In the genomic region with DNA sequence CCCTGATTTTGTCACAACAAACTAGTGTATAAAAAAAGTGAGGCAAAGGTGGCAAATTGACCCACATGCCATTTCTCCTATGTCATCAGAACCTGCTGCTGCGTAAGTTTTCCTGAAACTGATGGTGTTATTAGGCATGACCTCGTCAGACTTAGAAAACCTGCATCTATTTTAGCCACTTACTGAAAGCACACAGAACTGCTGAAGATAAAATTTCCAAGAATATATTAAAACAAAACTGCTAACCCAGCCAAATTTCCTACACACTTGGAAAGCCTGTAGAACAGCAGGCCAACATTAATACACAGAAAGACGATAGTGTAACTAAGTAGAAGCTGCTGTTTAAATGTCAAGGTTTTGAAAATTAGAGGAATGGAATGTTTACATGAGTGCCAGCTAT, we compare ENCODE assay signal across 21 cellular contexts.
DNase-seq lines count a peak whose midpoint lies in the region; ATAC-seq and TF ChIP-seq lines count a peak whose summit lies in the region.
"Had no signal": no experiment of that assay in that cellular context is flagged by ENCODE, and none has a peak within 500 bp of the region (broad histone marks: within the 10 kb centered on the region; RNA-seq: fewer than 3 reads in every experiment).

No MANE protein-coding gene starts in this region.

- peak overlapping the region; percentile 18 for H3K4me3 ChIP-seq in coronary artery
- no peak overlapping the region for H3K4me3 ChIP-seq in colonic mucosa
- H3K4me3 ChIP-seq: GM23338, pancreas, Peyer's patch, right lobe of liver, stomach, upper lobe of left lung had no signal

- H3K9ac ChIP-seq in colonic mucosa (ENCODE audit: low read depth in 2 of 2, low read length in 2 of 2) = no peak overlapping the region

- H3K9me3 Mint-ChIP-seq in Calu3 (ENCODE audit: low read depth, unreplicated experiment) = no peaks in the 10 kb centered on the region
- H3K9me3 Mint-ChIP-seq: activated CD4-positive, alpha-beta T cell treated with anti-CD3 and anti-CD28 coated beads, Interleukin-2, amount 10 ng/mL, durations not matched to agents 24 days and 14 days; activated T-helper 17 cell treated with anti-CD3 and anti-CD28 coated beads, Interleukin-2, amount 50 U/mL, for 72 hours; GM23338 had no signal

- H3K4me3 Mint-ChIP-seq in Calu3 (ENCODE audit: low read depth, unreplicated experiment) = no peak overlapping the region
- H3K4me3 Mint-ChIP-seq: activated CD4-positive, alpha-beta T cell treated with anti-CD3 and anti-CD28 coated beads, Interleukin-2, amount 10 ng/mL, durations not matched to agents 24 days and 14 days; activated naive CD8-positive, alpha-beta T cell; activated T-helper 17 cell treated with anti-CD3 and anti-CD28 coated beads, Interleukin-2, amount 50 U/mL, for 72 hours; GM23338; naive thymus-derived CD4-positive, alpha-beta T cell had no signal

- BruUV-seq in Calu3 (replicated peaks; lab: Mats Ljungman, UMichigan) = no TSS peak

- intact Hi-C loops in Calu3 (cut with micrococcal nuclease; ENCODE audit: unreplicated experiment) = no loop called here
- intact Hi-C loops in colonic mucosa (cut with DNase I) = no loop called here

- no peaks in the 10 kb centered on the region for H3K27me3 ChIP-seq in colonic mucosa
- H3K27me3 ChIP-seq: pancreas, Peyer's patch, right lobe of liver, stomach, upper lobe of left lung had no signal

- no peaks in the 10 kb centered on the region for H3K27me3 Mint-ChIP-seq in Calu3 (ENCODE audit: unreplicated experiment)
- H3K27me3 Mint-ChIP-seq: activated CD4-positive, alpha-beta T cell treated with anti-CD3 and anti-CD28 coated beads, Interleukin-2, amount 10 ng/mL, durations not matched to agents 24 days and 14 days; activated naive CD8-positive, alpha-beta T cell; activated T-helper 17 cell treated with anti-CD3 and anti-CD28 coated beads, Interleukin-2, amount 50 U/mL, for 72 hours; naive thymus-derived CD4-positive, alpha-beta T cell had no signal

- H3K36me3 Mint-ChIP-seq in Calu3 (ENCODE audit: insufficient read depth, unreplicated experiment) = no peaks in the 10 kb centered on the region
- H3K36me3 Mint-ChIP-seq: activated naive CD8-positive, alpha-beta T cell; naive thymus-derived CD4-positive, alpha-beta T cell had no signal

- peak; percentile 1 for DNase-seq in Calu3
- peak; percentile 36 for DNase-seq in NCI-H446 treated with DMSO at 0.1 percent for 48 hours (lab: John Stamatoyannopoulos, UW)
- no peak for DNase-seq in coronary artery (ENCODE audit: low spot score)
- peak; percentile 30 for DNase-seq in kidney tubule cell (ENCODE audit: low spot score)
- no peak for DNase-seq in colonic mucosa
- no peak for DNase-seq in SW 1271 (lab: John Stamatoyannopoulos, UW)
- DNase-seq: activated CD4-positive, alpha-beta T cell treated with anti-CD3 and anti-CD28 coated beads, Interleukin-2, amount 10 ng/mL, durations not matched to agents 24 days and 14 days; C1 segment of cervical spinal cord; naive thymus-derived CD4-positive, alpha-beta T cell; NCI-H1092; NCI-H2029 treated with DMSO at 0.1 percent for 48 hours; NCI-H510A; pancreas; Peyer's patch; right lobe of liver; stomach; upper lobe of left lung had no signal

- CTCF ChIA-PET in Calu3 (lab: Charles Lee) = no interaction called here

- no peaks in the 10 kb centered on the region for H3K36me3 ChIP-seq in colonic mucosa
- H3K36me3 ChIP-seq: pancreas, Peyer's patch, right lobe of liver, stomach, upper lobe of left lung had no signal

- no peak for ATAC-seq in GM18873 (IDR thresholded peaks at IDR 0.05; ENCODE audit: low FRiP score, unreplicated experiment)
- ATAC-seq: activated T-helper 17 cell treated with anti-CD3 and anti-CD28 coated beads, Interleukin-2, amount 50 U/mL, for 72 hours; GM23338; naive thymus-derived CD4-positive, alpha-beta T cell; right lobe of liver had no signal

- H3K27ac Mint-ChIP-seq in Calu3 (ENCODE audit: unreplicated experiment) = no peak overlapping the region
- H3K27ac Mint-ChIP-seq: activated CD4-positive, alpha-beta T cell treated with anti-CD3 and anti-CD28 coated beads, Interleukin-2, amount 10 ng/mL, durations not matched to agents 24 days and 14 days; activated naive CD8-positive, alpha-beta T cell; activated T-helper 17 cell treated with anti-CD3 and anti-CD28 coated beads, Interleukin-2, amount 50 U/mL, for 72 hours; naive thymus-derived CD4-positive, alpha-beta T cell had no signal

- no peaks in the 10 kb centered on the region for H3K4me1 ChIP-seq in colonic mucosa
- H3K4me1 ChIP-seq: pancreas, Peyer's patch, right lobe of liver, upper lobe of left lung had no signal

- H3K4me1 Mint-ChIP-seq in Calu3 (ENCODE audit: low read depth, unreplicated experiment) = no peaks in the 10 kb centered on the region
- H3K4me1 Mint-ChIP-seq: activated CD4-positive, alpha-beta T cell treated with anti-CD3 and anti-CD28 coated beads, Interleukin-2, amount 10 ng/mL, durations not matched to agents 24 days and 14 days; activated T-helper 17 cell treated with anti-CD3 and anti-CD28 coated beads, Interleukin-2, amount 50 U/mL, for 72 hours; naive thymus-derived CD4-positive, alpha-beta T cell had no signal

- H3K27ac ChIP-seq in coronary artery (peak overlapping the region in 1 of 2 donors; percentile 9), colonic mucosa (no peak overlapping the region)
- H3K27ac ChIP-seq: pancreas, Peyer's patch, right lobe of liver, stomach, upper lobe of left lung had no signal

- no peaks in the 10 kb centered on the region for H3K9me3 ChIP-seq in colonic mucosa
- H3K9me3 ChIP-seq: pancreas, Peyer's patch, right lobe of liver, stomach, upper lobe of left lung had no signal

- TF ChIP-seq CTCF in Calu3 (IDR thresholded peaks at IDR 0.05; ENCODE audit: unreplicated experiment) = no peak
- no peak for TF ChIP-seq CTCF in coronary artery (IDR thresholded peaks at IDR 0.05)
- no peak for TF ChIP-seq CTCF in colonic mucosa (IDR thresholded peaks at IDR 0.05)

Comparison
In these comparisons a context has a peak if more than half of its experiments do, and no peak if none do; other contexts are left out.
1. DNase-seq: peak in Calu3 (single experiment), NCI-H446 treated with DMSO at 0.1 percent for 48 hours (single experiment) and kidney tubule cell (single experiment); none in coronary artery (single experiment), colonic mucosa (single experiment) and SW 1271 (0 of 2).